ENCODE assay signal across 10 cellular contexts in the genomic region with DNA sequence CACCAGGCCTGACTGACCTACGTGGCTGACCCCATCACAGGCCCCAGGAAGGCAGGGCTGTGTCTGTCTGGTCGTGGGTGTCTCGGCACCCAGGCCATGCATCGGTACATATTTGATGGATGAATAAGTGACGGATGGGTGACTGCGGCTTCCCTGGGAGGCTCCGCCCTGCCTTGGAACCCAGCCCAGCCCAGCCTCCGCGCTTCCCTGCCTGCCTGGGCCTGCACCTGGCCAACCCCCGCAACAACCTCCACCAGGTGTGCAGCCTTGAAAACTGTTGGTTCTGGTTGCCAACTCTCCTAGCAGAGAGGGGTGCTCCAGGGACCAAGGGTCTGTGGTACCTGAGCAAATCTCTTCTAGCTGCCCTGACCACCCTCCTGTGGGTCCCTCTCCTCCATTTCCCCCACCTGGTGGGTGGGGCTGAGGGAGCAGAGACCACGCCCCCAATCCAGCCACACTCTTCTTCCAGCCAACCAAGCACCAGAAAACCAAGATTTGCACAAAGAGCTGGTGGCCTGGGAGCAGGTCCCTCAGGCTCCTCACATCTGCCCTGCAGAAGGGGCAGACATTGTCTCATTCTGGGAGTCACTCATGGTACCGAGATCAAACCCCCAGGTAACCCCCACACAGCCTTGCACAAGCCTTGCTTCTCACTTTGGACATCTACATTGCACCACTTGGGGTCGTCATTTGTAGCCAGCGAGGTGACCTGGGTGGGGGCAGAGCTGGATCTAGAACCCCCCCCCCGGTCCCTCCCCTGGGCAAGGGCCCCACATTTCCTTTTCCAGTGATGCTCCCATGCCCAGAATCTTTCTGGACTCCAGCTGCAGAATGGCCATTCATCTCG.
DNase-seq lines count a peak whose midpoint lies in the region; ATAC-seq and TF ChIP-seq lines count a peak whose summit lies in the region.
"Had no signal": no experiment of that assay in that cellular context is flagged by ENCODE, and none has a peak within 500 bp of the region (broad histone marks: within the 10 kb centered on the region; RNA-seq: fewer than 3 reads in every experiment).

No MANE protein-coding gene starts in this region.

- no peaks in the 10 kb centered on the region for H3K79me2 ChIP-seq in MM.1S (ENCODE audit: low read length)
- H3K79me2 ChIP-seq in mesendoderm (ENCODE audit: control insufficient read depth, insufficient read depth, low read length) = no peaks in the 10 kb centered on the region

- H3K36me3 ChIP-seq in MM.1S (replicated peaks; ENCODE audit: insufficient read depth, low read length) = no peaks in the 10 kb centered on the region
- no peaks in the 10 kb centered on the region for H3K36me3 ChIP-seq in mesendoderm (ENCODE audit: control insufficient read depth, insufficient read depth, low read length)

- H3K4me1 ChIP-seq in MM.1S (ENCODE audit: low read length) = peaks cover 10% of the 10 kb centered on the region
- H3K4me1 ChIP-seq in mesendoderm (ENCODE audit: control insufficient read depth, low read depth, low read length) = peaks cover 3% of the 10 kb centered on the region

- no peaks in the 10 kb centered on the region for H3K9me2 ChIP-seq in MM.1S (replicated peaks; ENCODE audit: insufficient read depth, low read length)

- H2AK5ac ChIP-seq in mesendoderm (ENCODE audit: low read length) = no peak overlapping the region

- H4K8ac ChIP-seq in mesendoderm (ENCODE audit: low read depth, low read length) = no peak overlapping the region

- no peak overlapping the region for H3K4ac ChIP-seq in mesendoderm (ENCODE audit: low read depth, low read length)

- H3K4me2 ChIP-seq in MM.1S (ENCODE audit: low read depth, low read length) (peak overlapping the region; percentile 20), mesendoderm (ENCODE audit: low read length) (no peak overlapping the region)

- CTCF ChIA-PET in activated CD4-positive, alpha-beta memory T cell treated with anti-CD3 and anti-CD28 coated beads for 36 hours (lab: Charles Lee) = no interaction called here

- H3K23ac ChIP-seq in mesendoderm (ENCODE audit: low read length) = no peak overlapping the region

- peaks cover 0 to 3% (median 0%) of the 10 kb centered on the region in 7 donors for H3K9me3 Mint-ChIP-seq in CD14-positive monocyte
- no peaks in the 10 kb centered on the region for H3K9me3 Mint-ChIP-seq in activated CD4-positive, alpha-beta memory T cell treated with anti-CD3 and anti-CD28 coated beads for 36 hours
- no peaks in the 10 kb centered on the region for H3K9me3 Mint-ChIP-seq in activated CD4-positive, alpha-beta T cell treated with anti-CD3 and anti-CD28 coated beads, Interleukin-2, amount 10 ng/mL, durations not matched to agents 24 days and 14 days

- no peaks in the 10 kb centered on the region for H3K9me3 ChIP-seq in MM.1S (replicated peaks; ENCODE audit: insufficient read depth, low read length)

- DNase-seq in CD14-positive monocyte (ENCODE audit: low spot score) = peak; percentile 33
- DNase-seq in MM.1S = peak; percentile 53
- peak; percentile 1 for DNase-seq in activated CD4-positive, alpha-beta memory T cell treated with anti-CD3 and anti-CD28 coated beads for 36 hours
- no peak for DNase-seq in mesendoderm
- DNase-seq in activated CD4-positive, alpha-beta T cell treated with anti-CD3 and anti-CD28 coated beads, Interleukin-2, amount 10 ng/mL, durations not matched to agents 24 days and 14 days = no peak
- DNase-seq in stimulated activated CD4-positive, alpha-beta T cell treated with anti-CD3 and anti-CD28 coated beads, Interleukin-2, amount 100 ng/mL, for 48 hours = no peak
- DNase-seq: activated T-cell treated with anti-CD3 and anti-CD28 coated beads, Interleukin-2, amount 50 U/mL, for 48 hours had no signal

- H3K27ac ChIP-seq in MM.1S (ENCODE audit: low read length) (peak overlapping the region; percentile 44; the same call in 1 of the 2 replicates), mesendoderm (ENCODE audit: low read depth, low read length) (no peak overlapping the region)
- H3K27ac ChIP-seq: HL-60 had no signal

- no peaks in the 10 kb centered on the region for H3K36me3 Mint-ChIP-seq in CD14-positive monocyte
- no peaks in the 10 kb centered on the region for H3K36me3 Mint-ChIP-seq in activated CD4-positive, alpha-beta memory T cell treated with anti-CD3 and anti-CD28 coated beads for 36 hours
- no peaks in the 10 kb centered on the region for H3K36me3 Mint-ChIP-seq in activated CD4-positive, alpha-beta T cell treated with anti-CD3 and anti-CD28 coated beads, Interleukin-2, amount 10 ng/mL, durations not matched to agents 24 days and 14 days (ENCODE audit: low read depth)

- no peak overlapping the region for H2BK5ac ChIP-seq in mesendoderm (ENCODE audit: low read length)

- no peak overlapping the region for H3K9ac ChIP-seq in MM.1S (ENCODE audit: low read length)
- no peak overlapping the region for H3K9ac ChIP-seq in mesendoderm (ENCODE audit: low read length)

- H3K4me3 Mint-ChIP-seq in CD14-positive monocyte = no peak overlapping the region
- no peak overlapping the region for H3K4me3 Mint-ChIP-seq in activated CD4-positive, alpha-beta memory T cell treated with anti-CD3 and anti-CD28 coated beads for 36 hours
- H3K4me3 Mint-ChIP-seq in activated CD4-positive, alpha-beta T cell treated with anti-CD3 and anti-CD28 coated beads, Interleukin-2, amount 10 ng/mL, durations not matched to agents 24 days and 14 days = no peak overlapping the region

- H3K4me3 ChIP-seq in MM.1S (ENCODE audit: low read length) = no peak overlapping the region
- no peak overlapping the region for H3K4me3 ChIP-seq in mesendoderm (ENCODE audit: low read length)

- no peaks in the 10 kb centered on the region for H3F3A ChIP-seq in MM.1S (ENCODE audit: insufficient read depth, low read length)

- POLR2A ChIA-PET in activated CD4-positive, alpha-beta memory T cell treated with anti-CD3 and anti-CD28 coated beads for 36 hours (lab: Charles Lee) = no interaction called here

- H3K27me3 ChIP-seq in MM.1S (replicated peaks; ENCODE audit: insufficient read depth, low read length) (no peaks in the 10 kb centered on the region), mesendoderm (ENCODE audit: insufficient read depth, low read length, poor library complexity) (no peaks in the 10 kb centered on the region)

- ATAC-seq in GM19351 (IDR thresholded peaks at IDR 0.05; ENCODE audit: unreplicated experiment) (no peak), GM21529 (IDR thresholded peaks at IDR 0.05; ENCODE audit: unreplicated experiment) (no peak)

- H3K27ac Mint-ChIP-seq in CD14-positive monocyte = no peak overlapping the region
- no peak overlapping the region for H3K27ac Mint-ChIP-seq in activated CD4-positive, alpha-beta memory T cell treated with anti-CD3 and anti-CD28 coated beads for 36 hours
- no peak overlapping the region for H3K27ac Mint-ChIP-seq in activated CD4-positive, alpha-beta T cell treated with anti-CD3 and anti-CD28 coated beads, Interleukin-2, amount 10 ng/mL, durations not matched to agents 24 days and 14 days

- intact Hi-C loops in CD14-positive monocyte (cut with micrococcal nuclease) = no loop called here
- intact Hi-C loops in activated CD4-positive, alpha-beta memory T cell treated with anti-CD3 and anti-CD28 coated beads for 36 hours (cut with micrococcal nuclease) = no loop called here
- intact Hi-C loops in activated CD4-positive, alpha-beta T cell treated with anti-CD3 and anti-CD28 coated beads, Interleukin-2, amount 10 ng/mL, durations not matched to agents 24 days and 14 days (cut with micrococcal nuclease) = no loop called here

- no peak overlapping the region for H2AFZ ChIP-seq in MM.1S (ENCODE audit: low read length)

- H2BK120ac ChIP-seq in mesendoderm (ENCODE audit: low read depth, low read length) = no peak overlapping the region

- H3K79me1 ChIP-seq in mesendoderm (ENCODE audit: low read length) = no peaks in the 10 kb centered on the region

- WGBS in mesendoderm (ENCODE audit: extremely low coverage, insufficient coverage, low lambda C conversion rate) = no CpG with 5 or more reads among the region's 16 CpGs

- no peak overlapping the region for H2BK15ac ChIP-seq in mesendoderm (replicated peaks; ENCODE audit: low read depth)

- peaks cover 34% of the 10 kb centered on the region for H3K4me1 Mint-ChIP-seq in CD14-positive monocyte
- H3K4me1 Mint-ChIP-seq in activated CD4-positive, alpha-beta memory T cell treated with anti-CD3 and anti-CD28 coated beads for 36 hours (ENCODE audit: low read depth) = peaks cover 3% of the 10 kb centered on the region
- no peaks in the 10 kb centered on the region for H3K4me1 Mint-ChIP-seq in activated CD4-positive, alpha-beta T cell treated with anti-CD3 and anti-CD28 coated beads, Interleukin-2, amount 10 ng/mL, durations not matched to agents 24 days and 14 days

- no peak for TF ChIP-seq CTCF in CD14-positive monocyte (IDR thresholded peaks at IDR 0.05)
- no peak for TF ChIP-seq CTCF in MM.1S (IDR thresholded peaks at IDR 0.05; ENCODE audit: low read length)

- no peak overlapping the region for H3K18ac ChIP-seq in mesendoderm (ENCODE audit: low read length)

- H4K5ac ChIP-seq in mesendoderm (ENCODE audit: low read length) = no peak overlapping the region

- no peaks in the 10 kb centered on the region for H4K20me1 ChIP-seq in MM.1S (ENCODE audit: insufficient read depth, low read length)

- H3K27me3 Mint-ChIP-seq in CD14-positive monocyte (ENCODE audit: low read depth in 3 of 3) = peaks cover 8 to 16% (median 9%) of the 10 kb centered on the region in 3 donors
- no peaks in the 10 kb centered on the region for H3K27me3 Mint-ChIP-seq in activated CD4-positive, alpha-beta memory T cell treated with anti-CD3 and anti-CD28 coated beads for 36 hours
- H3K27me3 Mint-ChIP-seq in activated CD4-positive, alpha-beta T cell treated with anti-CD3 and anti-CD28 coated beads, Interleukin-2, amount 10 ng/mL, durations not matched to agents 24 days and 14 days = peaks cover 30% of the 10 kb centered on the region

- H3K56ac ChIP-seq in mesendoderm (ENCODE audit: low read length) = peak overlapping the region; percentile 38

Comparison
In these comparisons a context has a peak if more than half of its experiments do, and no peak if none do; other contexts are left out.
1. DNase-seq: peak in CD14-positive monocyte (single experiment), MM.1S (single experiment) and activated CD4-positive, alpha-beta memory T cell treated with anti-CD3 and anti-CD28 coated beads for 36 hours (single experiment); none in mesendoderm (single experiment), activated CD4-positive, alpha-beta T cell treated with anti-CD3 and anti-CD28 coated beads, Interleukin-2, amount 10 ng/mL, durations not matched to agents 24 days and 14 days (single experiment) and stimulated activated CD4-positive, alpha-beta T cell treated with anti-CD3 and anti-CD28 coated beads, Interleukin-2, amount 100 ng/mL, for 48 hours (0 of 2).